8 cellular contexts compared by ENCODE assay signal in the genomic region with DNA sequence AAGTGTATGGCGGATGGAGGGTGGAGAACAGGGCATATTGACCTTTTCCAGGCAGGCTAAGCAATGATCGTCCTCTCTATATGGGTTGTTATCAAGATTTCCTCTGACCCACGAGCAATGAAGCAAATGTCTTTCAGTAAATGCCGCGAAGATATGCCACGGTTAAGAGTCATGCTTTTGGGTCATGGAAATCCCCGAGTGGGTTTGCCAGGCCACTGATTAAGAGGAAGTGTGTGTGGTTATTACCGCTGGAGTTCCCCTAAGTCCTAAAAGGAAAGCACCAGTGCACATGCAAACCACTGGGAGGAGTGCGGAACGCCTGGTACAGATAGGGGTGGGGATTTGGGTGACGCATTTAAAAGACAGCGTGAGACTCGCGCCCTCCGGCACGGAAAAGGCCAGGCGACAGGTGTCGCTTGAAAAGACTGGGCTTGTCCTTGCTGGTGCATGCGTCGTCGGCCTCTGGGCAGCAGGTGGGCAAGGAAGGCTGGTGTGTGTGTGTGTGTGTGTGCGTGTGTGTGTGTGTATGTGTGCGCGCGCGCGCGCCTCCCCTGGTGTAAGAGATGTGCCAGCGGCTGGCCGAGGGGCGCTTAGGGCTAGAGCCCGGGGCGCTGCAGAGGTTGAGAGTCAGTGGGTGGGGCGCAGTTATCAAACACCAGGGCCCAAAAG.
DNase-seq lines count a peak whose midpoint lies in the region; ATAC-seq, FAIRE-seq and TF ChIP-seq lines count a peak whose summit lies in the region.

TSS of gene BIRC3 (plus strand) at position 386 of the 669 bp plus-strand sequence. CDS start 7,026 bp downstream, outside the sequence.

- no peak within 1 kb of the TSS for H2AFZ ChIP-seq in OCI-LY1 (ENCODE audit: low read length)

- ATAC-seq in GM21360 (IDR thresholded peaks at IDR 0.05; ENCODE audit: unreplicated experiment) = peak; percentile 83

- H3F3A ChIP-seq in OCI-LY1 (ENCODE audit: insufficient read depth, low read length) = no peaks in the 10 kb centered on the region; the same call in 1 of the 2 replicates

- peak; percentile 38 for TF ChIP-seq POLR2A in erythroblast (IDR thresholded peaks at IDR 0.05; ENCODE audit: low read length)

- FAIRE-seq in HTR-8/SVneo (lab: Jason Lieb, UNC) = peak; percentile 99

- H3K4me2 ChIP-seq in OCI-LY1 (ENCODE audit: low read length) = peak within 1 kb of the TSS; percentile 94

- H3K9me2 ChIP-seq in OCI-LY1 (ENCODE audit: low read depth, low read length) = no peaks in the 10 kb centered on the region

- H3K36me3 ChIP-seq in OCI-LY1 (ENCODE audit: insufficient read depth, low read length) (peaks cover 30% of the 10 kb centered on the region; the same call in 1 of the 2 replicates), muscle layer of colon (ENCODE audit: insufficient read depth, low read length) (no peaks in the 10 kb centered on the region)

- H3K4me1 ChIP-seq in OCI-LY1 (ENCODE audit: insufficient read depth, low read length, severe bottlenecking) (peaks cover 73% of the 10 kb centered on the region), muscle layer of colon (ENCODE audit: insufficient read depth, low read length) (peaks cover 47% of the 10 kb centered on the region)

- peak within 1 kb of the TSS; percentile 95 for H3K4me3 ChIP-seq in OCI-LY1 (ENCODE audit: low read depth, low read length, poor library complexity, severe bottlenecking)
- peak within 1 kb of the TSS; percentile 72 to 82 for H3K4me3 ChIP-seq in muscle layer of colon (ENCODE audit: low read depth in 1 of 2, low read length in 2 of 2)

- no peaks in the 10 kb centered on the region for H4K20me1 ChIP-seq in OCI-LY1 (ENCODE audit: insufficient read depth, low read length)

- H3K27ac ChIP-seq in OCI-LY1 (ENCODE audit: low read depth, low read length, poor library complexity, severe bottlenecking) (peak within 1 kb of the TSS; percentile 93), muscle layer of colon (ENCODE audit: low read depth, low read length) (peak within 1 kb of the TSS; percentile 62)

- peak within 1 kb of the TSS; percentile 91 for H3K9ac ChIP-seq in OCI-LY1 (ENCODE audit: low read length)
- H3K9ac ChIP-seq in muscle layer of colon (ENCODE audit: low read length) = peak within 1 kb of the TSS; percentile 46

- H3K27me3 ChIP-seq in OCI-LY1 (ENCODE audit: insufficient read depth, low read length) (no peaks in the 10 kb centered on the region), muscle layer of colon (ENCODE audit: control insufficient read depth in 1 of 2, insufficient read depth in 2 of 2, low read length in 2 of 2) (no peaks in the 10 kb centered on the region)

- peaks cover 47% of the 10 kb centered on the region for H3K79me2 ChIP-seq in OCI-LY1 (ENCODE audit: insufficient read depth, low read length)

- TF ChIP-seq CTCF in OCI-LY1 (IDR thresholded peaks at IDR 0.05; ENCODE audit: low read length) = peak; percentile 35

- H3K9me3 ChIP-seq in OCI-LY1 (ENCODE audit: low read length) (no peaks in the 10 kb centered on the region), muscle layer of colon (ENCODE audit: low read length) (no peaks in the 10 kb centered on the region)

- DNase-seq in COR-L47 (lab: John Stamatoyannopoulos, UW) (peak; percentile 95), HTR-8/SVneo (ENCODE audit: insufficient read length, low spot score) (peak; percentile 90), activated T-cell treated with anti-CD3 and anti-CD28 coated beads for 1 hour (ENCODE audit: low read depth) (peak; percentile 80), erythroblast (lab: John Stamatoyannopoulos, UW) (peak; percentile 69 to 75)
- DNase-seq in stimulated activated CD8-positive, alpha-beta memory T cell treated with anti-CD3 and anti-CD28 coated beads, Interleukin-7, amount 100 ng/mL, for 24 hours (ENCODE audit: low read depth) = peak; percentile 74

Comparison
In these comparisons a context has a peak if more than half of its experiments do, and no peak if none do; other contexts are left out.
1. Peak in every context shown above with its lines: DNase-seq, ATAC-seq, H3K4me3 ChIP-seq and H3K27ac ChIP-seq.